1 cellular context compared by ENCODE assay signal in the genomic region with DNA sequence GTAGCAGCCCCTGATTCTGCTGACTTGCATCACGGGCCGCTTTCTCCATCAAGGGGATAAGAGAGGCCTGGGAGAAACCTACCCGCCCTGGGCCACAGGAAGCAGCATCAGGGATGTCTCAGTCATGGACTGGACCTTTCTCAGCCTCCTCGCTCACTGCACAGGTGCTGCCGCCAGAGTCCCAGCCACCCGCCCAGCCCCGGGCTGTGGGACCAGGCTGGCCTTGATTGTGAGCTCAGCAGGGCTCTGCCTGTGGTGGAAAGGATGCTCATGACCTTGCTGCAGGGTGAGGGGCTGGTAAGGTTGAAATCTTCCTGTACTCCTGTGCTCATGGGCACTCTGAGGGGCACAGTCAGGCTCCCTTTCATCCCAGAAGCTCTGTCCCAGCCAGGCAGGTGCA.
TF ChIP-seq lines count a peak whose summit lies in the region.

No MANE protein-coding gene starts in this region.

TF ChIP-seq in K562, 482 proteins besides CTCF, POLR2A, EP300 and RAD21:
- TF ChIP-seq ZNF740 (CRISPR knock-in tag; IDR thresholded peaks at IDR 0.05), result no peak
- TF ChIP-seq ZNF740 (tag; IDR thresholded peaks at IDR 0.05), result no peak
- no peak for TF ChIP-seq ZNF174 (CRISPR knock-in tag; IDR thresholded peaks at IDR 0.05)
- no peak for TF ChIP-seq CEBPG (CRISPR knock-in tag; IDR thresholded peaks at IDR 0.05)
- no peak for TF ChIP-seq CEBPG (tag; conservative IDR thresholded peaks at IDR 0.05 in 1 of 2, IDR thresholded peaks at IDR 0.05 in 1 of 2)
- TF ChIP-seq ZNF23 (CRISPR knock-in tag; IDR thresholded peaks at IDR 0.05), result no peak
- no peak for TF ChIP-seq ZBTB40 (IDR thresholded peaks at IDR 0.05)
- 0 out of 2 replicates have a peak, but pooled peaks have one; percentile 2 for TF ChIP-seq ZBTB40 (CRISPR knock-in tag; IDR thresholded peaks at IDR 0.05)
- TF ChIP-seq RNF2 (IDR thresholded peaks at IDR 0.05), result no peak
- no peak for TF ChIP-seq DDX20 (tag; IDR thresholded peaks at IDR 0.05; ENCODE audit: low read depth)
- TF ChIP-seq ZNF551 (CRISPR knock-in tag; IDR thresholded peaks at IDR 0.05), result no peak
TF ChIP-seq in K562: peak in this region for 1.
